In genomic region chr1:7100479-7100878, GRCh38 we compare ENCODE assay signal across 30 cellular contexts.
"Had no signal": no experiment of that assay in that cellular context is flagged by ENCODE, and none has a peak within 500 bp of the region (broad histone marks: within the 10 kb centered on the region; RNA-seq: fewer than 3 reads in every experiment).

No MANE protein-coding gene starts in this region.

- H3K4me1 ChIP-seq: adrenal gland, esophagus muscularis mucosa, foreskin keratinocyte had no signal

- H3K27ac ChIP-seq: adrenal gland, body of pancreas, esophagus muscularis mucosa, foreskin keratinocyte, gastrocnemius medialis had no signal

- H3K4me3 Mint-ChIP-seq: activated B cell treated with CpG ODN at 0.5 μM for 24 hours; activated CD8-positive, alpha-beta T cell treated with anti-CD3 and anti-CD28 coated beads for 36 hours; activated naive CD4-positive, alpha-beta T cell treated with anti-CD3 and anti-CD28 coated beads, Interleukin-2, amount 10 ng/mL, durations not matched to agents 7 days and 5 days; activated naive CD8-positive, alpha-beta T cell; activated T-helper 1 cell treated with anti-CD3 and anti-CD28 coated beads, Interleukin-12 subunit alpha, Interleukin-12 subunit beta, Interleukin-2, Interleukin-4 antibody, amounts not matched to agents 30 ng/mL and 10 ng/mL and 1 ng/mL, durations not matched to agents 14 hours and 24 hours and 36 hours; effector memory CD8-positive, alpha-beta T cell had no signal

- H3K36me3 Mint-ChIP-seq: activated naive CD4-positive, alpha-beta T cell treated with anti-CD3 and anti-CD28 coated beads, Interleukin-2, amount 10 ng/mL, durations not matched to agents 7 days and 5 days; activated naive CD8-positive, alpha-beta T cell had no signal

- H3K4me3 ChIP-seq: adrenal gland, body of pancreas, esophagus muscularis mucosa, gastrocnemius medialis had no signal

- H3K27me3 ChIP-seq: adrenal gland, body of pancreas had no signal

- H3K36me3 ChIP-seq: adrenal gland, esophagus muscularis mucosa, gastrocnemius medialis had no signal

- H3K27ac Mint-ChIP-seq: activated B cell treated with CpG ODN at 0.5 μM for 24 hours; activated CD8-positive, alpha-beta T cell treated with anti-CD3 and anti-CD28 coated beads for 36 hours; activated naive CD4-positive, alpha-beta T cell treated with anti-CD3 and anti-CD28 coated beads, Interleukin-2, amount 10 ng/mL, durations not matched to agents 7 days and 5 days; activated naive CD8-positive, alpha-beta T cell; activated T-helper 1 cell treated with anti-CD3 and anti-CD28 coated beads, Interleukin-12 subunit alpha, Interleukin-12 subunit beta, Interleukin-2, Interleukin-4 antibody, amounts not matched to agents 30 ng/mL and 10 ng/mL and 1 ng/mL, durations not matched to agents 14 hours and 24 hours and 36 hours; activated T-helper 2 cell treated with anti-CD3 and anti-CD28 coated beads, Interferon-gamma antibody, Interleukin-2, Interleukin-4, amounts not matched to agents 10 μg/mL and 5 μg/mL and 100 μg/mL, durations not matched to agents 14 hours and 24 hours and 36 hours; effector memory CD8-positive, alpha-beta T cell had no signal

- DNase-seq: activated B cell treated with CpG ODN at 0.5 μM for 24 hours; activated CD4-positive, alpha-beta T cell treated with anti-CD3 and anti-CD28 coated beads for 48 hours; activated CD4-positive, alpha-beta T cell treated with anti-CD3 and anti-CD28 coated beads, Interleukin-2, amount 50 U/mL, for 1 hour; activated CD4-positive, alpha-beta T cell treated with anti-CD3 and anti-CD28 coated beads, Interleukin-2, amount 50 U/mL, for 48 hours; activated CD8-positive, alpha-beta memory T cell treated with anti-CD3 and anti-CD28 coated beads for 24 hours; activated CD8-positive, alpha-beta T cell treated with anti-CD3 and anti-CD28 coated beads for 36 hours; activated effector memory CD4-positive, alpha-beta T cell treated with anti-CD3 and anti-CD28 coated beads, Interleukin-2, amount 50 U/mL, for 16 hours; activated naive CD4-positive, alpha-beta T cell treated with anti-CD3 and anti-CD28 coated beads, Interleukin-2, amount 10 ng/mL, durations not matched to agents 7 days and 5 days; activated T-cell treated with anti-CD3 and anti-CD28 coated beads, Interleukin-2, amount 50 U/mL, for 1 hour; activated T-cell treated with anti-CD3 and anti-CD28 coated beads, Interleukin-2, amount 50 U/mL, for 48 hours; adrenal gland; amygdala; aorta; body of pancreas; caudate nucleus; cortex of kidney; dermis blood vessel endothelial cell; effector CD4-positive, alpha-beta T cell; effector memory CD8-positive, alpha-beta T cell; erythroblast; gastrocnemius medialis; head of caudate nucleus; hippocampal formation; T-helper 2 cell had no signal

- H3K4me1 Mint-ChIP-seq: activated B cell treated with CpG ODN at 0.5 μM for 24 hours; activated naive CD4-positive, alpha-beta T cell treated with anti-CD3 and anti-CD28 coated beads, Interleukin-2, amount 10 ng/mL, durations not matched to agents 7 days and 5 days had no signal

- ATAC-seq: activated CD4-positive, CD25-positive, alpha-beta regulatory T cell treated with anti-CD3 and anti-CD28 coated beads, Interleukin-2, amount 50 U/mL, for 24 hours; activated CD8-positive, alpha-beta T cell treated with anti-CD3 and anti-CD28 coated beads for 36 hours; body of pancreas; effector memory CD8-positive, alpha-beta T cell; gastrocnemius medialis had no signal

- H3K9me3 Mint-ChIP-seq: activated B cell treated with CpG ODN at 0.5 μM for 24 hours; activated CD8-positive, alpha-beta T cell treated with anti-CD3 and anti-CD28 coated beads for 36 hours; activated T-helper 1 cell treated with anti-CD3 and anti-CD28 coated beads, Interleukin-12 subunit alpha, Interleukin-12 subunit beta, Interleukin-2, Interleukin-4 antibody, amounts not matched to agents 30 ng/mL and 10 ng/mL and 1 ng/mL, durations not matched to agents 14 hours and 24 hours and 36 hours; activated T-helper 2 cell treated with anti-CD3 and anti-CD28 coated beads, Interferon-gamma antibody, Interleukin-2, Interleukin-4, amounts not matched to agents 10 μg/mL and 5 μg/mL and 100 μg/mL, durations not matched to agents 14 hours and 24 hours and 36 hours; effector memory CD8-positive, alpha-beta T cell had no signal

- H3K9me3 ChIP-seq: adrenal gland, body of pancreas, esophagus muscularis mucosa, gastrocnemius medialis had no signal

- H3K27me3 Mint-ChIP-seq: activated B cell treated with CpG ODN at 0.5 μM for 24 hours; activated naive CD4-positive, alpha-beta T cell treated with anti-CD3 and anti-CD28 coated beads, Interleukin-2, amount 10 ng/mL, durations not matched to agents 7 days and 5 days had no signal
